ENCODE assay signal across 21 cellular contexts in the genomic region with DNA sequence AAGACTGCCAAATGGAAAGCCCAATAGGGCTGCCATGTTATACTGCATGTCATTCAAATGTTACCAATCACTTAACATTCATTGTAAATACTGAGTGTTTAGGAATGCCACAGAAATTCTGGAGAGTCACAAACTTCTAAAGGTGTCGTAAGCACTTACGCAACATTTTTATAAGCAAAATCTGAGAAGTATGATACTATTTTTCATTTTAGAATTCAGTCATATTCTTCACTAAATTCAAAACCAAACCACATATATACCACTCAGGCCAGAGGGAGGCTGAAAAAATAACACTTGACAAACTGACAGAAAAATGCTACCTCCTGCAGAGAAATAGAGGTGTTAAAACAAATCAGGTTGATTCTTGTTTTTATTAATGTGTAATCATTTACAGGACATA.
DNase-seq lines count a peak whose midpoint lies in the region; ATAC-seq, FAIRE-seq and TF ChIP-seq lines count a peak whose summit lies in the region.
"Had no signal": no experiment of that assay in that cellular context is flagged by ENCODE, and none has a peak within 500 bp of the region (broad histone marks: within the 10 kb centered on the region; RNA-seq: fewer than 3 reads in every experiment).

No MANE protein-coding gene starts in this region.

- TF ChIP-seq RAD21 in HepG2 (CRISPR knock-in tag; IDR thresholded peaks at IDR 0.05) = no peak

- no peak overlapping the region for H3K27ac Mint-ChIP-seq in endodermal cell
- H3K27ac Mint-ChIP-seq: CD4-positive, alpha-beta T cell had no signal

- H2AFZ ChIP-seq in HepG2 (ENCODE audit: low read length) (no peak overlapping the region), Karpas-422 (ENCODE audit: low read length) (no peak overlapping the region)

- TF ChIP-seq EP300 in HepG2 (IDR thresholded peaks at IDR 0.05; ENCODE audit: low read depth in 2 of 2, low read length in 2 of 2) (no peak), HepG2 (CRISPR knock-in tag; IDR thresholded peaks at IDR 0.05; ENCODE audit: borderline replicate concordance) (no peak)

- H3K36me3 Mint-ChIP-seq in endodermal cell (ENCODE audit: low read depth) = no peaks in the 10 kb centered on the region

- H3K9me3 ChIP-seq in HepG2 (ENCODE audit: low read length) (no peaks in the 10 kb centered on the region), right lobe of liver (no peaks in the 10 kb centered on the region), Karpas-422 (ENCODE audit: low read length) (no peaks in the 10 kb centered on the region), endodermal cell (ENCODE audit: control insufficient read depth, low read length) (no peaks in the 10 kb centered on the region)
- H3K9me3 ChIP-seq: Caco-2, HAP-1 had no signal

- no peak for TF ChIP-seq POLR2A in HepG2 (IDR thresholded peaks at IDR 0.05; ENCODE audit: insufficient read depth in 1 of 2, low read depth in 2 of 2, low read length in 2 of 2)
- TF ChIP-seq POLR2A in right lobe of liver (IDR thresholded peaks at IDR 0.05) = no peak

- peaks cover 2% of the 10 kb centered on the region for H3K27me3 Mint-ChIP-seq in endodermal cell (ENCODE audit: insufficient read depth)
- H3K27me3 Mint-ChIP-seq: CD4-positive, alpha-beta T cell had no signal

- H4K20me1 ChIP-seq in HepG2 (ENCODE audit: insufficient read depth, low read length) (no peaks in the 10 kb centered on the region), Karpas-422 (ENCODE audit: insufficient read depth, low read depth, low read length) (no peaks in the 10 kb centered on the region)

- DNase-seq in HepG2 (ENCODE audit: low spot score) = no peak
- no peak for DNase-seq in right lobe of liver
- DNase-seq in epithelial cell of esophagus (ENCODE audit: low read depth) = peak; percentile 26
- peak; percentile 34 for DNase-seq in kidney tubule cell (ENCODE audit: low spot score)
- DNase-seq in NCI-H1105 treated with DMSO at 0.1 percent for 48 hours (lab: John Stamatoyannopoulos, UW) = no peak
- no peak for DNase-seq in Karpas-422
- no peak for DNase-seq in endodermal cell
- DNase-seq in NCI-H2107 treated with DMSO at 0.1 percent for 48 hours (lab: John Stamatoyannopoulos, UW; ENCODE audit: unreplicated experiment) = no peak
- DNase-seq: Caco-2; CD4-positive, alpha-beta T cell; DMS153; GDM1; KG1; NCI-H1048; NCI-H1436 treated with DMSO at 0.1 percent for 48 hours; NCI-H2029; NCI-H2171; NCI-H774 had no signal

- POLR2A ChIA-PET in HepG2 (lab: Yijun Ruan, JAX) = no interaction called here

- H3K9ac ChIP-seq in HepG2 (ENCODE audit: insufficient read depth, low read depth, low read length) (no peak overlapping the region), Karpas-422 (ENCODE audit: low read length) (no peak overlapping the region), endodermal cell (ENCODE audit: extremely low read depth, low read length, poor library complexity, severe bottlenecking) (no peak overlapping the region)

- FAIRE-seq in HepG2 (lab: Jason Lieb, UNC) = no peak
- FAIRE-seq: RCC 7860 had no signal

- 94% methylated on average over 2 of the region's 2 CpGs for WGBS in HepG2 (ENCODE audit: low lambda C conversion rate)
- WGBS in right lobe of liver (ENCODE audit: insufficient coverage, low coverage, low lambda C conversion rate, missing lambda C conversion rate) = 96% methylated on average over 2 of the region's 2 CpGs
- 100% methylated on average over 2 of the region's 2 CpGs; no CpG with 5 or more reads in 1 of the 2 experiments for WGBS in endodermal cell (ENCODE audit: insufficient coverage in 1 of 2, insufficient read length in 1 of 2), 2 experiments

- H3K36me3 ChIP-seq in HepG2 (replicated peaks in 1 of 2; ENCODE audit: control insufficient read depth in 1 of 2, insufficient read depth in 2 of 2, low read length in 2 of 2) (no peaks in the 10 kb centered on the region), right lobe of liver (no peaks in the 10 kb centered on the region), Karpas-422 (ENCODE audit: insufficient read depth, low read length) (no peaks in the 10 kb centered on the region), endodermal cell (ENCODE audit: control insufficient read depth, insufficient read depth, low read length) (no peaks in the 10 kb centered on the region)
- H3K36me3 ChIP-seq: HAP-1 had no signal

- H3K4me3 ChIP-seq in HepG2 (replicated peaks in 1 of 3; ENCODE audit: insufficient read depth in 1 of 3, low read depth in 2 of 3, low read length in 3 of 3) = no peak overlapping the region
- no peak overlapping the region for H3K4me3 ChIP-seq in right lobe of liver
- H3K4me3 ChIP-seq in epithelial cell of esophagus (ENCODE audit: low read length) = no peak overlapping the region
- H3K4me3 ChIP-seq in Karpas-422 (ENCODE audit: low read length) = no peak overlapping the region
- H3K4me3 ChIP-seq in endodermal cell (ENCODE audit: low read length) = no peak overlapping the region
- H3K4me3 ChIP-seq: HAP-1 had no signal

- in situ Hi-C loops in HepG2 (cut with HindIII; ENCODE audit: extremely low pct_ligation_motif_present, low pct_unique_long_range_greater_than_20kb) = no loop called here

- CTCF ChIA-PET in HepG2 (lab: Yijun Ruan, JAX; ENCODE audit: low intra/inter-chr PET ratio, low total read pairs) = no interaction called here

- H3K4me2 ChIP-seq in HepG2 (ENCODE audit: low read depth, low read length) (no peak overlapping the region), Karpas-422 (ENCODE audit: low read depth, low read length, poor library complexity, severe bottlenecking) (no peak overlapping the region)

- ATAC-seq in HepG2 = no peak
- ATAC-seq in right lobe of liver = no peak
- ATAC-seq: Right ventricle myocardium inferior had no signal

- no peak overlapping the region for H3K4me3 Mint-ChIP-seq in endodermal cell
- H3K4me3 Mint-ChIP-seq: CD4-positive, alpha-beta T cell had no signal

- H3K4me1 ChIP-seq in HepG2 (ENCODE audit: insufficient read depth, low read length) (no peaks in the 10 kb centered on the region), right lobe of liver (peaks cover 0 to 7% (median under 1%) of the 10 kb centered on the region in 4 donors), Karpas-422 (ENCODE audit: low read length) (no peaks in the 10 kb centered on the region; the same call in 1 of the 2 replicates), endodermal cell (ENCODE audit: control insufficient read depth, insufficient read depth, low read length) (peaks cover 9% of the 10 kb centered on the region)

- no peak for TF ChIP-seq CTCF in HepG2 (CRISPR knock-in tag; IDR thresholded peaks at IDR 0.05)
- no peak for TF ChIP-seq CTCF in right lobe of liver (IDR thresholded peaks at IDR 0.05)
- no peak for TF ChIP-seq CTCF in epithelial cell of esophagus (IDR thresholded peaks at IDR 0.05; ENCODE audit: insufficient read depth, low read depth, low read length, missing control alignments)
- no peak for TF ChIP-seq CTCF in endodermal cell (conservative IDR thresholded peaks at IDR 0.05)

- H3K4me1 Mint-ChIP-seq in endodermal cell = peaks cover 19% of the 10 kb centered on the region

- no TSS peak for BruUV-seq in HepG2 (replicated peaks; lab: Mats Ljungman, UMichigan)

- H3K27me3 ChIP-seq in HepG2 (ENCODE audit: control insufficient read depth in 1 of 2, insufficient read depth in 2 of 2, low read length in 2 of 2) = no peaks in the 10 kb centered on the region; a peak in 1 of 5 replicates
- H3K27me3 ChIP-seq in right lobe of liver = no peaks in the 10 kb centered on the region
- no peaks in the 10 kb centered on the region for H3K27me3 ChIP-seq in Karpas-422 (ENCODE audit: low read length)
- H3K27me3 ChIP-seq in endodermal cell (ENCODE audit: control insufficient read depth, insufficient read depth, low read length, poor library complexity, severe bottlenecking) = no peaks in the 10 kb centered on the region

- H3K9me2 ChIP-seq in Karpas-422 (replicated peaks; ENCODE audit: insufficient read depth, low read length) = no peaks in the 10 kb centered on the region

- no peaks in the 10 kb centered on the region for H3K79me2 ChIP-seq in HepG2 (ENCODE audit: insufficient read depth, low read length)
- no peaks in the 10 kb centered on the region for H3K79me2 ChIP-seq in Karpas-422 (ENCODE audit: low read length)

- no peaks in the 10 kb centered on the region for H3K9me3 Mint-ChIP-seq in endodermal cell
- H3K9me3 Mint-ChIP-seq: CD4-positive, alpha-beta T cell had no signal

- H3K27ac ChIP-seq in HepG2 (ENCODE audit: extremely low read length, insufficient read depth, low read length) = no peak overlapping the region
- H3K27ac ChIP-seq in right lobe of liver = no peak overlapping the region
- no peak overlapping the region for H3K27ac ChIP-seq in Karpas-422 (ENCODE audit: low read length)
- no peak overlapping the region for H3K27ac ChIP-seq in endodermal cell (ENCODE audit: low read depth, low read length)

- intact Hi-C loops in HepG2 (cut with micrococcal nuclease; ENCODE audit: unreplicated experiment) = no loop called here
- intact Hi-C loops in right lobe of liver (cut with DNase I) = no loop called here

TF ChIP-seq in HepG2, 621 proteins besides CTCF, POLR2A, EP300 and RAD21 (continues in another document):
- TF ChIP-seq, protein P1, sequence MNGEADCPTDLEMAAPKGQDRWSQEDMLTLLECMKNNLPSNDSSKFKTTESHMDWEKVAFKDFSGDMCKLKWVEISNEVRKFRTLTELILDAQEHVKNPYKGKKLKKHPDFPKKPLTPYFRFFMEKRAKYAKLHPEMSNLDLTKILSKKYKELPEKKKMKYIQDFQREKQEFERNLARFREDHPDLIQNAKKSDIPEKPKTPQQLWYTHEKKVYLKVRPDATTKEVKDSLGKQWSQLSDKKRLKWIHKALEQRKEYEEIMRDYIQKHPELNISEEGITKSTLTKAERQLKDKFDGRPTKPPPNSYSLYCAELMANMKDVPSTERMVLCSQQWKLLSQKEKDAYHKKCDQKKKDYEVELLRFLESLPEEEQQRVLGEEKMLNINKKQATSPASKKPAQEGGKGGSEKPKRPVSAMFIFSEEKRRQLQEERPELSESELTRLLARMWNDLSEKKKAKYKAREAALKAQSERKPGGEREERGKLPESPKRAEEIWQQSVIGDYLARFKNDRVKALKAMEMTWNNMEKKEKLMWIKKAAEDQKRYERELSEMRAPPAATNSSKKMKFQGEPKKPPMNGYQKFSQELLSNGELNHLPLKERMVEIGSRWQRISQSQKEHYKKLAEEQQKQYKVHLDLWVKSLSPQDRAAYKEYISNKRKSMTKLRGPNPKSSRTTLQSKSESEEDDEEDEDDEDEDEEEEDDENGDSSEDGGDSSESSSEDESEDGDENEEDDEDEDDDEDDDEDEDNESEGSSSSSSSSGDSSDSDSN (CRISPR knock-in tag; IDR thresholded peaks at IDR 0.05) = no peak
- TF ChIP-seq CHCHD3 (CRISPR knock-in tag; IDR thresholded peaks at IDR 0.05) = no peak
- no peak for TF ChIP-seq ZMYM3 (CRISPR knock-in tag; IDR thresholded peaks at IDR 0.05)
- TF ChIP-seq KDM4B (CRISPR knock-in tag; IDR thresholded peaks at IDR 0.05) = no peak

Comparison
In these comparisons a context has a peak if more than half of its experiments do, and no peak if none do; other contexts are left out.
1. DNase-seq: peak in epithelial cell of esophagus (single experiment) and kidney tubule cell (single experiment); none in HepG2 (single experiment), right lobe of liver (0 of 3), NCI-H1105 treated with DMSO at 0.1 percent for 48 hours (single experiment), Karpas-422 (single experiment), endodermal cell (single experiment) and NCI-H2107 treated with DMSO at 0.1 percent for 48 hours (single experiment).